23 cellular contexts compared by ENCODE assay signal in the genomic region with DNA sequence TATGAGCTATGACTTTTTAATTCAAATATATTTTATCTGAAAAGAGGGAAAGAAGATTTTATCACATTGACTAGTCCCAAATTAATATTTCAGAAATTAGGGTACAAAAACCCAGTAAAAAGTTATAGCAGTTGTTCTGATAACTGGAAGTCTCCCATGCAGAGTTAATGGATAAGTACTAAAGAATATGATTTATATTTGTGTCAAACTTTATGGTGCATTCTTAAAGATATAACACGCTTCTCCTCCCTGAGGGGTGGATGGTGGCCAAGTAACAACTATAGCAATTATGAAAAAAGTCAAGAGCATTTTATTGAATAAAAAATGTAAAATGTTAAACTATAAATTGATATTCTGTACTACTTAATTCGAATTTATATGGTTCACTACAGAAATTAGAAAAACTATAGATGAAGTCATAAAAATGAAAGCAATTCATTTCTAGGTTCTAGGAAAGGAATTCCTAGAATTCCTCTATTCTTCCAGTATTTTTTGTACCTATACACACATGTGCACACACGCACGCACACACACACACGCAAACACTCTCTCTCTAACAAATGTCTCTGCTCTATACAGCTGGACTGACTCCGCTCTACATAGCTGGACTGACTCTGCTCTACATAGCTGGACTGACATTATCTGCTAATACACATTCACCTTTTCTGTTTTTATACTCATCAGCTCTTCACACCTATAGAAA.
DNase-seq lines count a peak whose midpoint lies in the region; ATAC-seq, FAIRE-seq and TF ChIP-seq lines count a peak whose summit lies in the region.
"Had no signal": no experiment of that assay in that cellular context is flagged by ENCODE, and none has a peak within 500 bp of the region (broad histone marks: within the 10 kb centered on the region; RNA-seq: fewer than 3 reads in every experiment).

No MANE protein-coding gene starts in this region.

- no peak overlapping the region for H3K56ac ChIP-seq in IMR-90 (ENCODE audit: extremely low read depth, insufficient read depth, low read length)

- no peak overlapping the region for H3K4ac ChIP-seq in IMR-90 (ENCODE audit: low read depth, low read length)

- peak; percentile 24 for DNase-seq in NCI-H2227 (lab: John Stamatoyannopoulos, UW; ENCODE audit: unreplicated experiment)
- no peak for DNase-seq in NCI-H2227 treated with DMSO at 0.1 percent for 48 hours (lab: John Stamatoyannopoulos, UW)
- peak; percentile 13 for DNase-seq in IMR-90
- peak; percentile 17 for DNase-seq in nephron progenitor cell
- DNase-seq: CD4-positive, CD25-positive, alpha-beta regulatory T cell; DMS79 treated with DMSO at 0.1 percent for 48 hours; GF-D8; H7; NCI-H1048; NCI-H1417; NCI-H187; NCI-H526 treated with DMSO at 0.1 percent for 48 hours; NK-92 treated with Interleukin-12 subunit alpha and Interleukin-12 subunit beta, amount 100 ng/mL, for 24 hours; PC-3; T-helper 17 cell had no signal

- H2AK9ac ChIP-seq in IMR-90 (replicated peaks; ENCODE audit: low read depth, low read length, poor library complexity): no peak overlapping the region

- H2BK5ac ChIP-seq in IMR-90 (ENCODE audit: low read depth, low read length, poor library complexity, severe bottlenecking): no peak overlapping the region

- peaks cover 3% of the 10 kb centered on the region for H3K36me3 Mint-ChIP-seq in nephron progenitor cell (ENCODE audit: low read depth)
- H3K36me3 Mint-ChIP-seq: CD4-positive, CD25-positive, alpha-beta regulatory T cell; IgD-negative memory B cell had no signal

- H3K9me1 ChIP-seq in IMR-90 (ENCODE audit: insufficient read depth, low read length): peaks cover 7% of the 10 kb centered on the region

- no peak overlapping the region for H2BK20ac ChIP-seq in IMR-90 (ENCODE audit: low read depth, low read length)

- peaks cover 3% of the 10 kb centered on the region; the same call in 1 of the 2 replicates for H4K20me1 ChIP-seq in IMR-90 (ENCODE audit: insufficient read depth, low read length)
- H4K20me1 ChIP-seq: BLaER1 had no signal

- H4K91ac ChIP-seq in IMR-90 (ENCODE audit: insufficient read depth, low read depth, low read length): no peak overlapping the region

- peak; percentile 54 for FAIRE-seq in endometrium (lab: Jason Lieb, UNC)
- FAIRE-seq: D721Med, GM12891 had no signal

- no peaks in the 10 kb centered on the region for H3K36me3 ChIP-seq in IMR-90 (ENCODE audit: control insufficient read depth, insufficient read depth, low read length)
- H3K36me3 ChIP-seq: BLaER1 had no signal

- TF ChIP-seq CTCF in IMR-90 (conservative IDR thresholded peaks at IDR 0.05; ENCODE audit: low read depth, low read length) (no peak), nephron progenitor cell (IDR thresholded peaks at IDR 0.05) (no peak)

- H2AFZ ChIP-seq in IMR-90 (replicated peaks; ENCODE audit: low read length, poor library complexity): no peak overlapping the region

- no peak overlapping the region for H3K14ac ChIP-seq in IMR-90 (replicated peaks; ENCODE audit: low read depth, low read length)

- no peak overlapping the region for H3K4me2 ChIP-seq in IMR-90 (ENCODE audit: low read depth, low read length)
- H3K4me2 ChIP-seq: BLaER1 had no signal

- no peak overlapping the region for H3K9ac ChIP-seq in IMR-90 (ENCODE audit: low read depth, low read length)
- H3K9ac ChIP-seq: BLaER1 had no signal

- no peak overlapping the region for H2AK5ac ChIP-seq in IMR-90 (ENCODE audit: low read depth, low read length)

- no TSS peak for BruUV-seq in IMR-90 (replicated peaks; lab: Mats Ljungman, UMichigan)

- H3K9me3 ChIP-seq in IMR-90 (ENCODE audit: control insufficient read depth, insufficient read depth, low read length): no peaks in the 10 kb centered on the region
- H3K9me3 ChIP-seq: BLaER1 had no signal

- H3K4me3 ChIP-seq in IMR-90 (ENCODE audit: insufficient read depth, low read depth, low read length): no peak overlapping the region
- H3K4me3 ChIP-seq: BLaER1 had no signal

- intact Hi-C loops in IMR-90 (cut with micrococcal nuclease): no loop called here

- H3K79me1 ChIP-seq in IMR-90 (ENCODE audit: low read depth in 1 of 2, low read length in 2 of 2): peaks cover 12 to 35% of the 10 kb centered on the region in 2 experiments

- H3K27ac ChIP-seq in IMR-90 (ENCODE audit: insufficient read depth, low read length): no peak overlapping the region
- H3K27ac ChIP-seq: BLaER1 had no signal

- dilution Hi-C loops in IMR-90 (cut with HindIII; ENCODE audit: low sequenced_read_pairs, unreplicated experiment): no loop called here

- peaks cover 3% of the 10 kb centered on the region for H3K9me3 Mint-ChIP-seq in nephron progenitor cell
- H3K9me3 Mint-ChIP-seq: CD4-positive, CD25-positive, alpha-beta regulatory T cell had no signal

- TF ChIP-seq RAD21 in IMR-90 (IDR thresholded peaks at IDR 0.05; ENCODE audit: low read length): no peak

- no peak overlapping the region for H4K5ac ChIP-seq in IMR-90 (ENCODE audit: low read depth, low read length)

- no peak overlapping the region for H3K27ac Mint-ChIP-seq in nephron progenitor cell
- H3K27ac Mint-ChIP-seq: CD4-positive, CD25-positive, alpha-beta regulatory T cell; IgD-negative memory B cell; T-helper 17 cell had no signal

- 88% methylated on average over 3 of the region's 6 CpGs; no CpG with 5 or more reads in 1 of the 2 experiments for WGBS in IMR-90 (ENCODE audit: extremely low coverage in 2 of 2, insufficient read length in 1 of 2), 2 experiments

- peaks cover 3% of the 10 kb centered on the region for H3K27me3 Mint-ChIP-seq in nephron progenitor cell (ENCODE audit: low read depth, poor library complexity)
- H3K27me3 Mint-ChIP-seq: IgD-negative memory B cell had no signal

- no peak overlapping the region for H2BK15ac ChIP-seq in IMR-90 (ENCODE audit: low read depth, low read length)

- H3K4me1 ChIP-seq in IMR-90 (ENCODE audit: control insufficient read depth, insufficient read depth, low read length): peaks cover 2% of the 10 kb centered on the region; the same call in 1 of the 2 replicates

- in situ Hi-C loops in IMR-90 (cut with MboI; ENCODE audit: low sequenced_read_pairs): no loop called here

- CTCF ChIA-PET in IMR-90 (lab: Yijun Ruan, JAX): no interaction called here

- H3K27me3 ChIP-seq in IMR-90 (ENCODE audit: control insufficient read depth, insufficient read depth, low read length): no peaks in the 10 kb centered on the region
- H3K27me3 ChIP-seq: BLaER1 had no signal

- no peak for ATAC-seq in IMR-90 (ENCODE audit: low read depth)
- ATAC-seq in HG02642 (IDR thresholded peaks at IDR 0.05; ENCODE audit: poor library complexity, unreplicated experiment): no peak
- no peak for ATAC-seq in GM21737 (IDR thresholded peaks at IDR 0.05; ENCODE audit: unreplicated experiment)
- ATAC-seq: PC-3, SK-N-SH treated with all-trans-retinoic acid at 6 μM for 48 hours, T-helper 17 cell had no signal

- no peak overlapping the region for H3K18ac ChIP-seq in IMR-90 (ENCODE audit: low read depth, low read length)

- no peak for TF ChIP-seq POLR2A in IMR-90 (IDR thresholded peaks at IDR 0.05; ENCODE audit: low read depth, low read length)

- no peak overlapping the region for H3K4me3 Mint-ChIP-seq in nephron progenitor cell
- H3K4me3 Mint-ChIP-seq: CD4-positive, CD25-positive, alpha-beta regulatory T cell; IgD-negative memory B cell; T-helper 17 cell had no signal

- no peak overlapping the region for H3K23ac ChIP-seq in IMR-90 (ENCODE audit: low read depth, low read length)

- no peak overlapping the region for H4K8ac ChIP-seq in IMR-90 (ENCODE audit: low read depth in 2 of 2, low read length in 2 of 2)

- no peak overlapping the region for H2BK120ac ChIP-seq in IMR-90 (ENCODE audit: low read depth, low read length)

- H3K4me1 Mint-ChIP-seq in nephron progenitor cell: peaks cover 25% of the 10 kb centered on the region
- H3K4me1 Mint-ChIP-seq: CD4-positive, CD25-positive, alpha-beta regulatory T cell; IgD-negative memory B cell; T-helper 17 cell had no signal

- POLR2A ChIA-PET in IMR-90 (lab: Charles Lee; ENCODE audit: unreplicated experiment): interaction anchor here (0.5 kb wide), 1 partner anchor 623 kb away, joined by 3 read pairs; no protein-coding TSS in a partner anchor

TF ChIP-seq in IMR-90, 13 proteins besides CTCF, POLR2A, EP300 and RAD21:
- TF ChIP-seq RFX5 (IDR thresholded peaks at IDR 0.05; ENCODE audit: low read depth, low read length): no peak
- TF ChIP-seq SMC3 (IDR thresholded peaks at IDR 0.05; ENCODE audit: low read depth, low read length): no peak
- no peak for TF ChIP-seq FOS (IDR thresholded peaks at IDR 0.05; ENCODE audit: low read depth, low read length)
- TF ChIP-seq USF2 (IDR thresholded peaks at IDR 0.05; ENCODE audit: low read depth, low read length): no peak
- TF ChIP-seq ELK1 (IDR thresholded peaks at IDR 0.05; ENCODE audit: borderline replicate concordance, low read depth, low read length): no peak
- TF ChIP-seq NFE2L2 (IDR thresholded peaks at IDR 0.05; ENCODE audit: low read depth, low read length): no peak
- TF ChIP-seq CEBPB (IDR thresholded peaks at IDR 0.05; ENCODE audit: low read depth, low read length): no peak
- no peak for TF ChIP-seq MXI1 (IDR thresholded peaks at IDR 0.05; ENCODE audit: borderline replicate concordance, low read depth, low read length)
